In the genomic region with DNA sequence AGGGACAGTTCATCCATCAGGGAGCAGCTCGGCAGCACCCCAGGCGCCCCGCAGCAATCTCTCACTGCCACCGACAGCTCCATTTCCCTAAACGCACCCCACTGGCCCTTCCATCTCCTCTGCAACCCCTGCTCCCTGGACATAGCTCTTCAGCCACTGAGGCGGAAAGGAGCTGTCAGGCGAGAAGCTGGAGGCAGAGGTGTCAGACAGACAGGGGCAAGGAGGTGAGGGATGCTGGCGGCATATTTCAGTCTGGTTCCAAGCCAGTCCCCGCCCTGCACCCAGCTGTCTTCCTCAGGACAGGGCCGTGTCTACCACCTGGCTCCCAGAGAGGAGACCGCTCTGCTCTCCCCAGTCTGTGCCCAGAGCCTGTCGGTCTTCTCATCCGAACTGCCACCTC, we compare ENCODE assay signal across 11 cellular contexts. TPM values are rescaled to one million over a fixed set of nuclear protein-coding genes. Genes with fewer than 3 reads are reported as not detected.
DNase-seq lines count a peak whose midpoint lies in the region; TF ChIP-seq lines count a peak whose summit lies in the region.
"Had no signal": no experiment of that assay in that cellular context is flagged by ENCODE, and none has a peak within 500 bp of the region (broad histone marks: within the 10 kb centered on the region; RNA-seq: fewer than 3 reads in every experiment).

No MANE protein-coding gene starts in this region.

- CTCF ChIA-PET in RWPE1 (lab: Yijun Ruan, JAX) = no interaction called here

- H3K4me3 ChIP-seq in smooth muscle cell = no peak overlapping the region
- no peak overlapping the region for H3K4me3 ChIP-seq in suprapubic skin
- H3K4me3 ChIP-seq in stomach = no peak overlapping the region

- in situ Hi-C loops in Caki2 (cut with HindIII; ENCODE audit: low pct_unique_long_range_greater_than_20kb, low sequenced_read_pairs) = no loop called here

- no peaks in the 10 kb centered on the region for H3K36me3 ChIP-seq in smooth muscle cell (ENCODE audit: low read depth)
- peaks cover 96% of the 10 kb centered on the region for H3K36me3 ChIP-seq in suprapubic skin
- peaks cover 84 to 99% (median 98%) of the 10 kb centered on the region in 4 donors for H3K36me3 ChIP-seq in stomach

- TF ChIP-seq POLR2A in suprapubic skin (IDR thresholded peaks at IDR 0.05) = no peak
- no peak for TF ChIP-seq POLR2A in stomach (IDR thresholded peaks at IDR 0.05)

- no peak for TF ChIP-seq CTCF in RWPE1 (conservative IDR thresholded peaks at IDR 0.05; ENCODE audit: low read depth)
- TF ChIP-seq CTCF in smooth muscle cell (IDR thresholded peaks at IDR 0.05; ENCODE audit: borderline replicate concordance, insufficient read depth, poor library complexity, severe bottlenecking) = no peak
- no peak for TF ChIP-seq CTCF in suprapubic skin (IDR thresholded peaks at IDR 0.05)
- no peak for TF ChIP-seq CTCF in stomach (IDR thresholded peaks at IDR 0.05)

- peaks cover 70% of the 10 kb centered on the region for H4K20me1 ChIP-seq in smooth muscle cell (ENCODE audit: low read depth)

- peaks cover 7% of the 10 kb centered on the region for H3K4me1 ChIP-seq in smooth muscle cell (ENCODE audit: low read depth)
- peaks cover 4% of the 10 kb centered on the region for H3K4me1 ChIP-seq in suprapubic skin
- peaks cover 5 to 24% (median 16%) of the 10 kb centered on the region in 4 donors for H3K4me1 ChIP-seq in stomach

- intact Hi-C loops in stomach (cut with DNase I; ENCODE audit: low total_unique reads) = no loop called here

- H3K27ac ChIP-seq in RWPE1 (peak overlapping the region; percentile 63), smooth muscle cell (ENCODE audit: low read depth) (peak overlapping the region; percentile 97), suprapubic skin (no peak overlapping the region), stomach (no peak overlapping the region)

- DNase-seq in Caki2 (ENCODE audit: low read depth) (peak; percentile 47), RWPE1 (ENCODE audit: low spot score) (no peak), left kidney (ENCODE audit: low read depth, low spot score) (peak; percentile 58), smooth muscle cell (lab: John Stamatoyannopoulos, UW; ENCODE audit: unreplicated experiment) (no peak), suprapubic skin (ENCODE audit: low spot score in 2 of 2) (no peak), stomach (no peak), NCI-H2171 treated with DMSO at 0.1 percent for 48 hours (lab: John Stamatoyannopoulos, UW) (no peak)
- DNase-seq: COR-L47, NCI-H1092 treated with DMSO at 0.1 percent for 48 hours, NCI-H2081 treated with DMSO at 0.1 percent for 48 hours, NCI-H524 had no signal

- POLR2A ChIA-PET in RWPE1 (lab: Yijun Ruan, JAX; ENCODE audit: low non-redundant PET) = no interaction called here

- H3K9me3 ChIP-seq in smooth muscle cell (replicated peaks; ENCODE audit: low read depth) (no peaks in the 10 kb centered on the region), suprapubic skin (no peaks in the 10 kb centered on the region), stomach (no peaks in the 10 kb centered on the region)

- H3K9ac ChIP-seq in smooth muscle cell (ENCODE audit: low read depth) = no peak overlapping the region

- H3K4me2 ChIP-seq in smooth muscle cell = no peak overlapping the region

- H3K27me3 ChIP-seq in smooth muscle cell (ENCODE audit: low read depth) (no peaks in the 10 kb centered on the region), suprapubic skin (no peaks in the 10 kb centered on the region), stomach (no peaks in the 10 kb centered on the region)

- H2AFZ ChIP-seq in smooth muscle cell (ENCODE audit: low read depth) = no peak overlapping the region

- over 99% methylated on average over 13 of the region's 13 CpGs for WGBS in smooth muscle cell (ENCODE audit: low lambda C conversion rate)
- WGBS in suprapubic skin = 97% methylated on average over 13 of the region's 13 CpGs
- WGBS in stomach, 5 donors = 89 to 95% (median 93%) methylated on average over 13 of the region's 13 CpGs

- H3K79me2 ChIP-seq in smooth muscle cell (ENCODE audit: low read depth) = peaks cover 44% of the 10 kb centered on the region

- no peak for TF ChIP-seq EP300 in suprapubic skin (IDR thresholded peaks at IDR 0.05)
- no peak for TF ChIP-seq EP300 in stomach (IDR thresholded peaks at IDR 0.05)

- H3F3A ChIP-seq in smooth muscle cell (ENCODE audit: low read depth) = peaks cover 24% of the 10 kb centered on the region

RNA-seq across cellular contexts. Expression of a gene that starts 9.7 kb away (rescaled TPM):
- 146 and 150 TPM in 2 replicates for total RNA-seq in Caki2 (2014; rRNA removed; shearing (Covaris generic); ENCODE audit: low replicate concordance)
- total RNA-seq in smooth muscle cell (188 and 217 TPM in 2 replicates), suprapubic skin (10 to 100 TPM; 40.5 to 81.9 (median 72.9) TPM), stomach (100 to 1,000 TPM in 1 of 5 donors, 10 to 100 TPM in 4; 29.8 to 121 (median 48.7) TPM)
- polyA plus RNA-seq in smooth muscle cell (119 and 172 TPM in 2 replicates), stomach (10 to 100 TPM; 19.8 to 23.8 (median 23.5) TPM)

RNA-seq across cellular contexts. Expression of a gene that starts 21.3 kb away (rescaled TPM):
- 0.78 and 2.6 TPM in 2 replicates for total RNA-seq in Caki2 (2014; rRNA removed; shearing (Covaris generic); ENCODE audit: low replicate concordance)
- total RNA-seq in smooth muscle cell (1.5 and 1.7 TPM in 2 replicates), suprapubic skin (1 to 10 TPM in 2 of 4 donors, under 1 TPM in 1, not detected in 1; 0.42 to 1.9 (median 1.3) TPM), stomach (1 to 10 TPM in 1 of 5 donors, not detected in 4; 1.3 TPM)
- polyA plus RNA-seq in smooth muscle cell (3.2 and 3.9 TPM in 2 replicates), stomach (1 to 10 TPM in 1 of 3 donors, under 1 TPM in 2; 0.78 to 2.1 (median 0.81) TPM)

RNA-seq across cellular contexts. Expression of a gene that starts 43.9 kb away (rescaled TPM):
- 10.3 and 15.5 TPM in 2 replicates for total RNA-seq in Caki2 (2014; rRNA removed; shearing (Covaris generic); ENCODE audit: low replicate concordance)
- total RNA-seq in smooth muscle cell (23.8 and 29.2 TPM in 2 replicates), suprapubic skin (10 to 100 TPM; 19.6 to 27.9 (median 21.4) TPM), stomach (10 to 100 TPM in 3 of 5 donors, 1 to 10 TPM in 2; 1.8 to 26.4 (median 11.2) TPM)
- polyA plus RNA-seq in smooth muscle cell (7.9 and 10.0 TPM in 2 replicates), stomach (under 1 TPM; 0.43 to 0.87 (median 0.61) TPM)

RNA-seq across cellular contexts. Expression of a gene that starts 57.5 kb away (rescaled TPM):
- total RNA-seq in Caki2 (2014; rRNA removed; shearing (Covaris generic); ENCODE audit: low replicate concordance) = 50.2 and 67.0 TPM in 2 replicates
- total RNA-seq in smooth muscle cell (28.5 and 34.7 TPM in 2 replicates), suprapubic skin (10 to 100 TPM; 44.3 to 55.1 (median 47.3) TPM), stomach (10 to 100 TPM; 21.0 to 47.2 (median 30.7) TPM)
- polyA plus RNA-seq in smooth muscle cell (60.1 and 63.0 TPM in 2 replicates), stomach (10 to 100 TPM; 27.3 to 29.1 (median 29.0) TPM)

Comparison
In these comparisons a context has a peak if more than half of its experiments do, and no peak if none do; other contexts are left out.
1. DNase-seq: peak in Caki2 (single experiment) and left kidney (single experiment); none in RWPE1 (single experiment), smooth muscle cell (single experiment), suprapubic skin (0 of 2), stomach (single experiment) and NCI-H2171 treated with DMSO at 0.1 percent for 48 hours (single experiment).
2. H3K27ac ChIP-seq: peak in RWPE1 (single experiment) and smooth muscle cell (single experiment); none in suprapubic skin (single experiment) and stomach (0 of 5).